Comparison of ENCODE assay signal across 1 cellular context in genomic region chr1:27725374-27726172, GRCh38.
TF ChIP-seq lines count a peak whose summit lies in the region.

Gene FAM76A, plus strand, starts transcription at chr1:27725961. Its CDS starts 120 bp downstream, at chr1:27726081.

TF ChIP-seq in HCT116, 20 proteins besides CTCF, POLR2A, EP300 and RAD21 (continued from another document):
- TF ChIP-seq, protein P1, sequence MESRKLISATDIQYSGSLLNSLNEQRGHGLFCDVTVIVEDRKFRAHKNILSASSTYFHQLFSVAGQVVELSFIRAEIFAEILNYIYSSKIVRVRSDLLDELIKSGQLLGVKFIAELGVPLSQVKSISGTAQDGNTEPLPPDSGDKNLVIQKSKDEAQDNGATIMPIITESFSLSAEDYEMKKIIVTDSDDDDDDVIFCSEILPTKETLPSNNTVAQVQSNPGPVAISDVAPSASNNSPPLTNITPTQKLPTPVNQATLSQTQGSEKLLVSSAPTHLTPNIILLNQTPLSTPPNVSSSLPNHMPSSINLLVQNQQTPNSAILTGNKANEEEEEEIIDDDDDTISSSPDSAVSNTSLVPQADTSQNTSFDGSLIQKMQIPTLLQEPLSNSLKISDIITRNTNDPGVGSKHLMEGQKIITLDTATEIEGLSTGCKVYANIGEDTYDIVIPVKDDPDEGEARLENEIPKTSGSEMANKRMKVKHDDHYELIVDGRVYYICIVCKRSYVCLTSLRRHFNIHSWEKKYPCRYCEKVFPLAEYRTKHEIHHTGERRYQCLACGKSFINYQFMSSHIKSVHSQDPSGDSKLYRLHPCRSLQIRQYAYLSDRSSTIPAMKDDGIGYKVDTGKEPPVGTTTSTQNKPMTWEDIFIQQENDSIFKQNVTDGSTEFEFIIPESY (IDR thresholded peaks at IDR 0.05; ENCODE audit: extremely low read depth, insufficient replicate concordance, low read length), result peak; percentile 97
TF ChIP-seq in HCT116: peak in this region for 8.
